ENCODE assay signal across 1 cellular context in the genomic region with DNA sequence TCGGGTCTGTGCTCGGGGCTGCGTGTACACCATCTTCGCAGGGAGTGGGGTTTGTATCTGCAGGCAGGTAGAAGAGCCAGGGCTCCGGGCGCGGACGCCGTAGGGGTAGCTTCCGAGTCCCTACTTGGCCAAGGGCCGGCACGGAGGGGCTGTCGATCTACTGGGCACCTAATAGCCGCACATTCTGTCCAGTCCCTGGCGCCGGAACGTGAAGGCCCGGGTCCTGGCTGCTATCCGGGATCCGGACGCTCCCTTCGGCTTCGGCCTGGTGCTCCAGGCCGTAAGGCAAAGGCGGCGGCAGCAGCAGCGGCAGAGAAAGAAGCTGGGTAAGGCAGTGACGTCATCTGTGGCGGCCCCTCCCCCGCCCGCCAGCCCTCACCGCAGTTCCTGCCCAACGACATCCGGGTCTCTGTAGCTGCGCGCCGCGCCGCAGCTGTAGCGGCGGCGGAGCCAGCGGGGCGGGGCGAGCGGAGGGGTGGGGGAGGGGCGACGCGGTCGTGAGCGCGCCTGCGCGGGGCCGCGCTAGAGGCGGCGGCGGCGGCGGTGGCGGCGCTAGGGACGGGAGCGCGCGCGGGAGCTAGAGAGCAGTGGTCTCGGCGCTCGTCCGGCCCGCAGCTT.
TF ChIP-seq lines count a peak whose summit lies in the region.

A gene (plus strand): TSS at position 525 of the 618 bp plus-strand sequence. CDS start 33,483 bp downstream, outside the sequence.

TF ChIP-seq in HepG2, 621 proteins besides CTCF, POLR2A, EP300 and RAD21 (continued from another document and continues in another):
- TF ChIP-seq, protein P1, sequence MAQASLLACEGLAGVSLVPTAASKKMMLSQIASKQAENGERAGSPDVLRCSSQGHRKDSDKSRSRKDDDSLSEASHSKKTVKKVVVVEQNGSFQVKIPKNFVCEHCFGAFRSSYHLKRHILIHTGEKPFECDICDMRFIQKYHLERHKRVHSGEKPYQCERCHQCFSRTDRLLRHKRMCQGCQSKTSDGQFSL (CRISPR knock-in tag; IDR thresholded peaks at IDR 0.05) = no peak
- TF ChIP-seq, protein P2, sequence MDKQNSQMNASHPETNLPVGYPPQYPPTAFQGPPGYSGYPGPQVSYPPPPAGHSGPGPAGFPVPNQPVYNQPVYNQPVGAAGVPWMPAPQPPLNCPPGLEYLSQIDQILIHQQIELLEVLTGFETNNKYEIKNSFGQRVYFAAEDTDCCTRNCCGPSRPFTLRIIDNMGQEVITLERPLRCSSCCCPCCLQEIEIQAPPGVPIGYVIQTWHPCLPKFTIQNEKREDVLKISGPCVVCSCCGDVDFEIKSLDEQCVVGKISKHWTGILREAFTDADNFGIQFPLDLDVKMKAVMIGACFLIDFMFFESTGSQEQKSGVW (CRISPR knock-in tag; IDR thresholded peaks at IDR 0.05; ENCODE audit: borderline replicate concordance) = peak; percentile 74; the same call in 1 of the 2 replicates
- TF ChIP-seq ZNF460 (CRISPR knock-in tag; IDR thresholded peaks at IDR 0.05; ENCODE audit: borderline replicate concordance) = no peak
- TF ChIP-seq, protein P3, sequence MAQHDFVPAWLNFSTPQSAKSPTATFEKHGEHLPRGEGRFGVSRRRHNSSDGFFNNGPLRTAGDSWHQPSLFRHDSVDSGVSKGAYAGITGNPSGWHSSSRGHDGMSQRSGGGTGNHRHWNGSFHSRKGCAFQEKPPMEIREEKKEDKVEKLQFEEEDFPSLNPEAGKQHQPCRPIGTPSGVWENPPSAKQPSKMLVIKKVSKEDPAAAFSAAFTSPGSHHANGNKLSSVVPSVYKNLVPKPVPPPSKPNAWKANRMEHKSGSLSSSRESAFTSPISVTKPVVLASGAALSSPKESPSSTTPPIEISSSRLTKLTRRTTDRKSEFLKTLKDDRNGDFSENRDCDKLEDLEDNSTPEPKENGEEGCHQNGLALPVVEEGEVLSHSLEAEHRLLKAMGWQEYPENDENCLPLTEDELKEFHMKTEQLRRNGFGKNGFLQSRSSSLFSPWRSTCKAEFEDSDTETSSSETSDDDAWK (CRISPR knock-in tag; IDR thresholded peaks at IDR 0.05) = no peak
- TF ChIP-seq KLF13 (CRISPR knock-in tag; IDR thresholded peaks at IDR 0.05) = 0 out of 2 replicates have a peak, but pooled peaks have one; percentile 24
- TF ChIP-seq TOE1 (CRISPR knock-in tag; IDR thresholded peaks at IDR 0.05) = 0 out of 2 replicates have a peak, but pooled peaks have one; percentile 29
- peak; percentile 93 for TF ChIP-seq POLR2G (IDR thresholded peaks at IDR 0.05; ENCODE audit: low read depth, low read length)
- TF ChIP-seq SIN3A (IDR thresholded peaks at IDR 0.05; ENCODE audit: borderline replicate concordance, low read depth, low read length) = no peak; the same call in 1 of the 2 replicates
- TF ChIP-seq KAT7 (CRISPR knock-in tag; IDR thresholded peaks at IDR 0.05; ENCODE audit: borderline replicate concordance) = no peak
- no peak for TF ChIP-seq EHMT2 (IDR thresholded peaks at IDR 0.05; ENCODE audit: borderline replicate concordance, low read depth, low read length)
- no peak for TF ChIP-seq REXO4 (CRISPR knock-in tag; IDR thresholded peaks at IDR 0.05; ENCODE audit: borderline replicate concordance)
- TF ChIP-seq NPAS2 (CRISPR knock-in tag; IDR thresholded peaks at IDR 0.05; ENCODE audit: borderline replicate concordance) = no peak
- TF ChIP-seq REPIN1 (CRISPR knock-in tag; IDR thresholded peaks at IDR 0.05; ENCODE audit: borderline replicate concordance, low read depth) = 0 out of 2 replicates have a peak, but pooled peaks have one; percentile 9
- TF ChIP-seq, protein P4, sequence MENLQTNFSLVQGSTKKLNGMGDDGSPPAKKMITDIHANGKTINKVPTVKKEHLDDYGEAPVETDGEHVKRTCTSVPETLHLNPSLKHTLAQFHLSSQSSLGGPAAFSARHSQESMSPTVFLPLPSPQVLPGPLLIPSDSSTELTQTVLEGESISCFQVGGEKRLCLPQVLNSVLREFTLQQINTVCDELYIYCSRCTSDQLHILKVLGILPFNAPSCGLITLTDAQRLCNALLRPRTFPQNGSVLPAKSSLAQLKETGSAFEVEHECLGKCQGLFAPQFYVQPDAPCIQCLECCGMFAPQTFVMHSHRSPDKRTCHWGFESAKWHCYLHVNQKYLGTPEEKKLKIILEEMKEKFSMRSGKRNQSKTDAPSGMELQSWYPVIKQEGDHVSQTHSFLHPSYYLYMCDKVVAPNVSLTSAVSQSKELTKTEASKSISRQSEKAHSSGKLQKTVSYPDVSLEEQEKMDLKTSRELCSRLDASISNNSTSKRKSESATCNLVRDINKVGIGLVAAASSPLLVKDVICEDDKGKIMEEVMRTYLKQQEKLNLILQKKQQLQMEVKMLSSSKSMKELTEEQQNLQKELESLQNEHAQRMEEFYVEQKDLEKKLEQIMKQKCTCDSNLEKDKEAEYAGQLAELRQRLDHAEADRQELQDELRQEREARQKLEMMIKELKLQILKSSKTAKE (CRISPR knock-in tag; IDR thresholded peaks at IDR 0.05; ENCODE audit: borderline replicate concordance) = peak; percentile 56
- TF ChIP-seq KLF6 (CRISPR knock-in tag; IDR thresholded peaks at IDR 0.05) = 0 out of 2 replicates have a peak, but pooled peaks have one; percentile 50
- TF ChIP-seq ZSCAN25 (CRISPR knock-in tag; IDR thresholded peaks at IDR 0.05) = no peak
- TF ChIP-seq, protein P5, sequence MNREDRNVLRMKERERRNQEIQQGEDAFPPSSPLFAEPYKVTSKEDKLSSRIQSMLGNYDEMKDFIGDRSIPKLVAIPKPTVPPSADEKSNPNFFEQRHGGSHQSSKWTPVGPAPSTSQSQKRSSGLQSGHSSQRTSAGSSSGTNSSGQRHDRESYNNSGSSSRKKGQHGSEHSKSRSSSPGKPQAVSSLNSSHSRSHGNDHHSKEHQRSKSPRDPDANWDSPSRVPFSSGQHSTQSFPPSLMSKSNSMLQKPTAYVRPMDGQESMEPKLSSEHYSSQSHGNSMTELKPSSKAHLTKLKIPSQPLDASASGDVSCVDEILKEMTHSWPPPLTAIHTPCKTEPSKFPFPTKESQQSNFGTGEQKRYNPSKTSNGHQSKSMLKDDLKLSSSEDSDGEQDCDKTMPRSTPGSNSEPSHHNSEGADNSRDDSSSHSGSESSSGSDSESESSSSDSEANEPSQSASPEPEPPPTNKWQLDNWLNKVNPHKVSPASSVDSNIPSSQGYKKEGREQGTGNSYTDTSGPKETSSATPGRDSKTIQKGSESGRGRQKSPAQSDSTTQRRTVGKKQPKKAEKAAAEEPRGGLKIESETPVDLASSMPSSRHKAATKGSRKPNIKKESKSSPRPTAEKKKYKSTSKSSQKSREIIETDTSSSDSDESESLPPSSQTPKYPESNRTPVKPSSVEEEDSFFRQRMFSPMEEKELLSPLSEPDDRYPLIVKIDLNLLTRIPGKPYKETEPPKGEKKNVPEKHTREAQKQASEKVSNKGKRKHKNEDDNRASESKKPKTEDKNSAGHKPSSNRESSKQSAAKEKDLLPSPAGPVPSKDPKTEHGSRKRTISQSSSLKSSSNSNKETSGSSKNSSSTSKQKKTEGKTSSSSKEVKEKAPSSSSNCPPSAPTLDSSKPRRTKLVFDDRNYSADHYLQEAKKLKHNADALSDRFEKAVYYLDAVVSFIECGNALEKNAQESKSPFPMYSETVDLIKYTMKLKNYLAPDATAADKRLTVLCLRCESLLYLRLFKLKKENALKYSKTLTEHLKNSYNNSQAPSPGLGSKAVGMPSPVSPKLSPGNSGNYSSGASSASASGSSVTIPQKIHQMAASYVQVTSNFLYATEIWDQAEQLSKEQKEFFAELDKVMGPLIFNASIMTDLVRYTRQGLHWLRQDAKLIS (CRISPR knock-in tag; IDR thresholded peaks at IDR 0.05) = 0 out of 2 replicates have a peak, but pooled peaks have one; percentile 58
- TF ChIP-seq, protein P6, sequence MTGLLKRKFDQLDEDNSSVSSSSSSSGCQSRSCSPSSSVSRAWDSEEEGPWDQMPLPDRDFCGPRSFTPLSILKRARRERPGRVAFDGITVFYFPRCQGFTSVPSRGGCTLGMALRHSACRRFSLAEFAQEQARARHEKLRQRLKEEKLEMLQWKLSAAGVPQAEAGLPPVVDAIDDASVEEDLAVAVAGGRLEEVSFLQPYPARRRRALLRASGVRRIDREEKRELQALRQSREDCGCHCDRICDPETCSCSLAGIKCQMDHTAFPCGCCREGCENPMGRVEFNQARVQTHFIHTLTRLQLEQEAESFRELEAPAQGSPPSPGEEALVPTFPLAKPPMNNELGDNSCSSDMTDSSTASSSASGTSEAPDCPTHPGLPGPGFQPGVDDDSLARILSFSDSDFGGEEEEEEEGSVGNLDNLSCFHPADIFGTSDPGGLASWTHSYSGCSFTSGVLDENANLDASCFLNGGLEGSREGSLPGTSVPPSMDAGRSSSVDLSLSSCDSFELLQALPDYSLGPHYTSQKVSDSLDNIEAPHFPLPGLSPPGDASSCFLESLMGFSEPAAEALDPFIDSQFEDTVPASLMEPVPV (CRISPR knock-in tag; IDR thresholded peaks at IDR 0.05) = peak; percentile 40; the same call in 1 of the 2 replicates
- TF ChIP-seq, protein P7, sequence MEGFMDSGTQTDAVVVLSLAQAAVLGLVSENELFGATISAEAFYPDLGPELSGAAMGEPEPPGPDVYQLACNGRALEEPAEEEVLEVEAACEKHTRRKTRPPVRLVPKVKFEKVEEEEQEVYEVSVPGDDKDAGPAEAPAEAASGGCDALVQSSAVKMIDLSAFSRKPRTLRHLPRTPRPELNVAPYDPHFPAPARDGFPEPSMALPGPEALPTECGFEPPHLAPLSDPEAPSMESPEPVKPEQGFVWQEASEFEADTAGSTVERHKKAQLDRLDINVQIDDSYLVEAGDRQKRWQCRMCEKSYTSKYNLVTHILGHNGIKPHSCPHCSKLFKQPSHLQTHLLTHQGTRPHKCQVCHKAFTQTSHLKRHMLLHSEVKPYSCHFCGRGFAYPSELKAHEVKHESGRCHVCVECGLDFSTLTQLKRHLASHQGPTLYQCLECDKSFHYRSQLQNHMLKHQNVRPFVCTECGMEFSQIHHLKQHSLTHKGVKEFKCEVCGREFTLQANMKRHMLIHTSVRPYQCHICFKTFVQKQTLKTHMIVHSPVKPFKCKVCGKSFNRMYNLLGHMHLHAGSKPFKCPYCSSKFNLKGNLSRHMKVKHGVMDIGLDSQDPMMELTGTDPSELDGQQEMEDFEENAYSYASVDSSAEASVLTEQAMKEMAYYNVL (CRISPR knock-in tag; IDR thresholded peaks at IDR 0.05; ENCODE audit: borderline replicate concordance) = peak; percentile 60; the same call in 1 of the 2 replicates
- TF ChIP-seq, protein P8, sequence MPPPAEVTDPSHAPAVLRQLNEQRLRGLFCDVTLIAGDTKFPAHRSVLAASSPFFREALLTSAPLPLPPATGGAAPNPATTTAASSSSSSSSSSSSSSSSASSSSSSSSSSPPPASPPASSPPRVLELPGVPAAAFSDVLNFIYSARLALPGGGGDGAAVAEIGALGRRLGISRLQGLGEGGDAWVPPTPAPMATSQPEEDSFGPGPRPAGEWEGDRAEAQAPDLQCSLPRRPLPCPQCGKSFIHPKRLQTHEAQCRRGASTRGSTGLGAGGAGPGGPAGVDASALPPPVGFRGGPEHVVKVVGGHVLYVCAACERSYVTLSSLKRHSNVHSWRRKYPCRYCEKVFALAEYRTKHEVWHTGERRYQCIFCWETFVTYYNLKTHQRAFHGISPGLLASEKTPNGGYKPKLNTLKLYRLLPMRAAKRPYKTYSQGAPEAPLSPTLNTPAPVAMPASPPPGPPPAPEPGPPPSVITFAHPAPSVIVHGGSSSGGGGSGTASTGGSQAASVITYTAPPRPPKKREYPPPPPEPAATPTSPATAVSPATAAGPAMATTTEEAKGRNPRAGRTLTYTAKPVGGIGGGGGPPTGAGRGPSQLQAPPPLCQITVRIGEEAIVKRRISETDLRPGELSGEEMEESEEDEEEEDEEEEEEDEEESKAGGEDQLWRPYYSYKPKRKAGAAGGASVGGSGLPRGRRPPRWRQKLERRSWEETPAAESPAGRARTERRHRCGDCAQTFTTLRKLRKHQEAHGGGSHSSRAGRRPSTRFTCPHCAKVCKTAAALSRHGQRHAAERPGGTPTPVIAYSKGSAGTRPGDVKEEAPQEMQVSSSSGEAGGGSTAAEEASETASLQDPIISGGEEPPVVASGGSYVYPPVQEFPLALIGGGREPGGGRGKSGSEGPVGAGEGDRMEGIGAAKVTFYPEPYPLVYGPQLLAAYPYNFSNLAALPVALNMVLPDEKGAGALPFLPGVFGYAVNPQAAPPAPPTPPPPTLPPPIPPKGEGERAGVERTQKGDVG (CRISPR knock-in tag; IDR thresholded peaks at IDR 0.05; ENCODE audit: borderline replicate concordance) = no peak
- TF ChIP-seq GPN1 (CRISPR knock-in tag; IDR thresholded peaks at IDR 0.05; ENCODE audit: borderline replicate concordance) = no peak
- TF ChIP-seq BRD4 (CRISPR knock-in tag; IDR thresholded peaks at IDR 0.05) = peak; percentile 71; the same call in 1 of the 2 replicates
- TF ChIP-seq ZNF530 (CRISPR knock-in tag; IDR thresholded peaks at IDR 0.05; ENCODE audit: low read depth) = no peak
- TF ChIP-seq HNRNPL (IDR thresholded peaks at IDR 0.05; ENCODE audit: low read depth, low read length) = peak; percentile 88
- peak; percentile 18; the same call in 1 of the 2 replicates for TF ChIP-seq PITX1 (CRISPR knock-in tag; IDR thresholded peaks at IDR 0.05)
- TF ChIP-seq ZNF839 (CRISPR knock-in tag; IDR thresholded peaks at IDR 0.05; ENCODE audit: borderline replicate concordance) = 0 out of 2 replicates have a peak, but pooled peaks have one; percentile 51
- TF ChIP-seq ZFP62 (CRISPR knock-in tag; IDR thresholded peaks at IDR 0.05) = no peak
- TF ChIP-seq, protein P9, sequence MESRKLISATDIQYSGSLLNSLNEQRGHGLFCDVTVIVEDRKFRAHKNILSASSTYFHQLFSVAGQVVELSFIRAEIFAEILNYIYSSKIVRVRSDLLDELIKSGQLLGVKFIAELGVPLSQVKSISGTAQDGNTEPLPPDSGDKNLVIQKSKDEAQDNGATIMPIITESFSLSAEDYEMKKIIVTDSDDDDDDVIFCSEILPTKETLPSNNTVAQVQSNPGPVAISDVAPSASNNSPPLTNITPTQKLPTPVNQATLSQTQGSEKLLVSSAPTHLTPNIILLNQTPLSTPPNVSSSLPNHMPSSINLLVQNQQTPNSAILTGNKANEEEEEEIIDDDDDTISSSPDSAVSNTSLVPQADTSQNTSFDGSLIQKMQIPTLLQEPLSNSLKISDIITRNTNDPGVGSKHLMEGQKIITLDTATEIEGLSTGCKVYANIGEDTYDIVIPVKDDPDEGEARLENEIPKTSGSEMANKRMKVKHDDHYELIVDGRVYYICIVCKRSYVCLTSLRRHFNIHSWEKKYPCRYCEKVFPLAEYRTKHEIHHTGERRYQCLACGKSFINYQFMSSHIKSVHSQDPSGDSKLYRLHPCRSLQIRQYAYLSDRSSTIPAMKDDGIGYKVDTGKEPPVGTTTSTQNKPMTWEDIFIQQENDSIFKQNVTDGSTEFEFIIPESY (CRISPR knock-in tag; IDR thresholded peaks at IDR 0.05) = no peak
- TF ChIP-seq THAP11 (CRISPR knock-in tag; IDR thresholded peaks at IDR 0.05) = peak; percentile 77
- TF ChIP-seq ZNF543 (CRISPR knock-in tag; IDR thresholded peaks at IDR 0.05) = no peak
- TF ChIP-seq MXD4 (CRISPR knock-in tag; IDR thresholded peaks at IDR 0.05) = no peak
- no peak for TF ChIP-seq ZNF570 (CRISPR knock-in tag; IDR thresholded peaks at IDR 0.05; ENCODE audit: borderline replicate concordance)
- TF ChIP-seq GABPA (IDR thresholded peaks at IDR 0.05; ENCODE audit: low read depth, low read length) = peak; percentile 24
- TF ChIP-seq GABPA (CRISPR knock-in tag; IDR thresholded peaks at IDR 0.05; ENCODE audit: low read depth) = peak; percentile 36; the same call in 1 of the 2 replicates
- no peak for TF ChIP-seq ZNF143 (CRISPR knock-in tag; IDR thresholded peaks at IDR 0.05)
- TF ChIP-seq NFATC3 (CRISPR knock-in tag; IDR thresholded peaks at IDR 0.05) = no peak
- TF ChIP-seq NCOA5 (CRISPR knock-in tag; IDR thresholded peaks at IDR 0.05) = no peak
- no peak for TF ChIP-seq WIZ (CRISPR knock-in tag; IDR thresholded peaks at IDR 0.05)
- TF ChIP-seq PAX8 (CRISPR knock-in tag; IDR thresholded peaks at IDR 0.05; ENCODE audit: borderline replicate concordance) = 0 out of 2 replicates have a peak, but pooled peaks have one; percentile 60
- TF ChIP-seq MED1 (CRISPR knock-in tag; IDR thresholded peaks at IDR 0.05) = peak; percentile 51
- peak; percentile 49; the same call in 1 of the 2 replicates for TF ChIP-seq NR2C2 (CRISPR knock-in tag; IDR thresholded peaks at IDR 0.05; ENCODE audit: borderline replicate concordance)
- peak; percentile 76 for TF ChIP-seq SP4 (CRISPR knock-in tag; IDR thresholded peaks at IDR 0.05)
- TF ChIP-seq GABPB1 (CRISPR knock-in tag; IDR thresholded peaks at IDR 0.05) = peak; percentile 84
